ENCODE assay signal across 8 cellular contexts in the genomic region with DNA sequence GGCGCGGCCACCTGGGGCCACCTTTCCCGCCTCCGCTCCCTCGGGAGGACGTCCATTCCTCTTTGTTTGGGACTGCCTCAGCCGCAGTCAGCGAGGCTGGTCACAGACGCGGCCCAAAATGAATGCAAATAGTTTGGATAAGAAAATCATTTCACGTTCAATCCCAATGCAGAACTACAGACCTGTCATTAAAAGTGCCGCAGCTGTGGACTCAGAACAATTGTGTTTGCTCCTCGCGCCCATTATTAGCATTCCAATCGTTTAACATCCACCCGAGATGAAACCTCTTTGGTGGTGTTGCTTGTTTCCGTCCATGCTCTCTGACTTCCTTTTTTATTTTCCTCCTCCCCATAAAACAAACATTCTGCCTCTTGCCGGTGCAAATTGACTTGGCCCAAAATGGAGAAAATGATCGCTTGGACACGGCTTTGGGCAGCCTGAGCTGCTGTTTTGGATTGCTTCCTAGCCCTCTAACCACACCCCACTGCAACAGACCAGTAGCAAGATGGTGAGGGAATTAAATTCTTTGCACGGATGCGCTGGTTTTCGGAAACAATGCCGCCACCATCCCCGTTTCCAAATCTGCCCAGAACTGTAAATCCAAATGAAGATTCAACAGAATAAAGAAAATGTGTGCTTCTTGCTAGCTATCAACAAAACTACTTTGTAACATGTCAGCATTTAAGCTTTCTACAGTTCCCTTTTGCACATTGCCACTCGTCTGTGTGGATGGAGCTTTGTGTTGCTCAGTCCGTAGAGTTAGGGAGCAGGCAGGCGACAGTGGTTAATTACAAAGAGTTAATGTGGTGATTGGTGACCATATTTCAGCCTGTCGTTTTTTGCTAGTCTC. TPM values are rescaled to one million over a fixed set of nuclear protein-coding genes. Genes with fewer than 3 reads are reported as not detected.
DNase-seq lines count a peak whose midpoint lies in the region; ATAC-seq and TF ChIP-seq lines count a peak whose summit lies in the region.

No MANE protein-coding gene starts in this region.

- peak; percentile 71 for DNase-seq in M059J (ENCODE audit: low read depth)
- DNase-seq in T-cell: peak in 1 of 34 experiments; percentile 6
- DNase-seq in epidermal melanocyte (ENCODE audit: insufficient read length, low spot score): peak; percentile 57
- DNase-seq in mesenchymal stem cell: peak; percentile 75
- DNase-seq in tibial nerve (ENCODE audit: low spot score in 2 of 2): no peak
- DNase-seq in NCI-H1436 (lab: John Stamatoyannopoulos, UW): no peak

- no peak for ATAC-seq in T-cell (replicated peaks in 1 of 4)

- peak overlapping the region; percentile 88 for H4K8ac ChIP-seq in mesenchymal stem cell (ENCODE audit: low read length)

- H3K27me3 ChIP-seq in ACC112 (ENCODE audit: insufficient read depth, low read length): no peaks in the 10 kb centered on the region
- H3K27me3 ChIP-seq in mesenchymal stem cell (ENCODE audit: control insufficient read depth in 1 of 2, insufficient read depth in 1 of 2, low read length in 2 of 2): no peaks in the 10 kb centered on the region
- H3K27me3 ChIP-seq in tibial nerve: no peaks in the 10 kb centered on the region

- H3K9ac ChIP-seq in mesenchymal stem cell (ENCODE audit: low read length): peak overlapping the region; percentile 85

- H2AK5ac ChIP-seq in mesenchymal stem cell (ENCODE audit: low read length, severe bottlenecking): no peak overlapping the region

- CTCF ChIA-PET in T-cell (lab: Charles Lee): interaction anchor here in 1 of 2 donors (0.6 kb wide), 1 partner anchor 733 kb away, joined by 6 read pairs; no protein-coding TSS in a partner anchor

- peaks cover 9% of the 10 kb centered on the region for H3K79me1 ChIP-seq in mesenchymal stem cell (replicated peaks; ENCODE audit: low read length, poor library complexity, severe bottlenecking)

- POLR2A ChIA-PET in T-cell (lab: Charles Lee): interaction anchor here in 1 of 2 donors (0.6 kb wide), 1 partner anchor 954 kb away, joined by 3 read pairs; a partner anchor contains a TSS

- H2BK5ac ChIP-seq in mesenchymal stem cell (ENCODE audit: low read depth, low read length, poor library complexity, severe bottlenecking): no peak overlapping the region

- peak overlapping the region; percentile 99 for H3K4me3 ChIP-seq in ACC112 (ENCODE audit: low read depth, low read length)
- peak overlapping the region; percentile 97 for H3K4me3 ChIP-seq in GM08714 (ENCODE audit: low read length)
- peak overlapping the region; percentile 97 to 98 for H3K4me3 ChIP-seq in mesenchymal stem cell (ENCODE audit: insufficient read depth in 1 of 2, low read depth in 1 of 2, low read length in 2 of 2)
- H3K4me3 ChIP-seq in tibial nerve: peak overlapping the region; percentile 62 to 99 (median 82)

- peak overlapping the region; percentile 97 for H2BK15ac ChIP-seq in mesenchymal stem cell (ENCODE audit: low read depth, poor library complexity, severe bottlenecking)

- peak overlapping the region; percentile 95 for H2AFZ ChIP-seq in ACC112 (ENCODE audit: low read length, unreplicated experiment)
- H2AFZ ChIP-seq in mesenchymal stem cell (ENCODE audit: low read depth, low read length): peak overlapping the region; percentile 46

- 0 out of 2 replicates have a peak, but pooled peaks cover 11% of the 10 kb centered on the region for H3K36me3 ChIP-seq in ACC112 (ENCODE audit: insufficient read depth, low read length)
- H3K36me3 ChIP-seq in mesenchymal stem cell (ENCODE audit: control insufficient read depth in 1 of 2, insufficient read depth in 2 of 2, low read depth in 1 of 2, low read length in 2 of 2): peaks cover 0 to 11% of the 10 kb centered on the region in 2 experiments
- peaks cover 0 to 7% (median 0%) of the 10 kb centered on the region in 3 donors for H3K36me3 ChIP-seq in tibial nerve

- H3K4me3 Mint-ChIP-seq in T-cell: peak overlapping the region in 2 of 3 donors; percentile 85 to 96

- no peaks in the 10 kb centered on the region for H3K27me3 Mint-ChIP-seq in T-cell

- H3K23ac ChIP-seq in mesenchymal stem cell (ENCODE audit: low read length in 2 of 2): peak overlapping the region in 1 of 2 experiments; percentile 37

- H2BK12ac ChIP-seq in mesenchymal stem cell (ENCODE audit: low read length in 2 of 2): peak overlapping the region in 1 of 2 experiments; percentile 15

- H3K9me3 ChIP-seq in mesenchymal stem cell (ENCODE audit: control insufficient read depth, low read length) (no peaks in the 10 kb centered on the region), tibial nerve (no peaks in the 10 kb centered on the region)

- H3K4me1 ChIP-seq in ACC112 (ENCODE audit: control insufficient read depth, insufficient read depth, low read length, unreplicated experiment) (peaks cover 15% of the 10 kb centered on the region), mesenchymal stem cell (ENCODE audit: control insufficient read depth, insufficient read depth, low read depth, low read length) (peaks cover 1% of the 10 kb centered on the region), tibial nerve (peaks cover 0 to 26% (median 1%) of the 10 kb centered on the region in 4 donors)

- H3K27ac ChIP-seq in ACC112 (ENCODE audit: low read depth, low read length) (peak overlapping the region; percentile 27), mesenchymal stem cell (ENCODE audit: low read length, poor library complexity, severe bottlenecking) (peak overlapping the region; percentile 24), tibial nerve (peak overlapping the region; percentile 39 to 89 (median 86))

- peak overlapping the region in 1 of 2 experiments; percentile 92 for H3K18ac ChIP-seq in mesenchymal stem cell (ENCODE audit: low read depth in 1 of 2, low read length in 2 of 2)

- peak overlapping the region; percentile 52 to 73 for H3K4ac ChIP-seq in mesenchymal stem cell (ENCODE audit: low read depth in 1 of 2, low read length in 2 of 2)

- peak overlapping the region; percentile 86 for H3K4me2 ChIP-seq in mesenchymal stem cell (ENCODE audit: low read length, poor library complexity, severe bottlenecking)

- peak overlapping the region; percentile 79 for H2BK120ac ChIP-seq in mesenchymal stem cell (ENCODE audit: low read depth, low read length)

- TF ChIP-seq EP300 in tibial nerve (IDR thresholded peaks at IDR 0.05): no peak

- WGBS in mesenchymal stem cell: 1% methylated on average over 29 of the region's 29 CpGs
- WGBS in tibial nerve, 2 donors: 2 to 3% methylated on average over 28 to 29 of the region's 29 CpGs

- H3K9me3 Mint-ChIP-seq in T-cell: no peaks in the 10 kb centered on the region

- H3K4me1 Mint-ChIP-seq in T-cell: peaks cover 15 to 20% (median 19%) of the 10 kb centered on the region in 3 donors

- peak overlapping the region in 1 of 2 experiments; percentile 26 for H3K14ac ChIP-seq in mesenchymal stem cell (ENCODE audit: low read length in 2 of 2)

- H4K91ac ChIP-seq in mesenchymal stem cell (ENCODE audit: low read length): peak overlapping the region; percentile 86

- TF ChIP-seq CTCF in tibial nerve (IDR thresholded peaks at IDR 0.05): no peak

- no peak for TF ChIP-seq POLR2A in tibial nerve (IDR thresholded peaks at IDR 0.05)

- peaks cover 65% of the 10 kb centered on the region for H3K79me2 ChIP-seq in ACC112 (ENCODE audit: control insufficient read depth, insufficient read depth, low read length, unreplicated experiment)

- peak overlapping the region; percentile 49 to 91 for H3K27ac Mint-ChIP-seq in T-cell

- H3K36me3 Mint-ChIP-seq in T-cell: no peaks in the 10 kb centered on the region

RNA-seq across cellular contexts. Expression of a gene that starts 0.8 kb away (rescaled TPM):
- 12.3 and 27.9 TPM in 2 replicates for total RNA-seq in M059J (2014; rRNA removed; shearing (Covaris generic))
- 1 to 10 TPM; 1.5 to 7.6 (median 4.1) TPM for total RNA-seq in T-cell
- polyA plus RNA-seq in mesenchymal stem cell (2013, experiment 1 of 2): 19.6 TPM
- 21.0 TPM for polyA plus RNA-seq in mesenchymal stem cell (2013, experiment 2 of 2)
- total RNA-seq in tibial nerve: 10 to 100 TPM; 10.9 to 28.6 (median 19.2) TPM

RNA-seq across cellular contexts. Expression of a gene that starts 0.9 kb away (rescaled TPM):
- total RNA-seq in M059J (2014; rRNA removed; shearing (Covaris generic)): 3.3 and 5.1 TPM in 2 replicates
- total RNA-seq in T-cell (10 to 100 TPM; 28.7 to 60.1 (median 35.0) TPM), tibial nerve (10 to 100 TPM; 10.8 to 13.0 (median 11.2) TPM)
- 8.2 TPM for polyA plus RNA-seq in mesenchymal stem cell (2013, experiment 1 of 2)
- 8.2 TPM for polyA plus RNA-seq in mesenchymal stem cell (2013, experiment 2 of 2)

Comparison
In these comparisons a context has a peak if more than half of its experiments do, and no peak if none do; other contexts are left out.
1. H3K27ac ChIP-seq: peak in every context shown above with its lines; median percentile 86 in tibial nerve; 27 in ACC112; 24 in mesenchymal stem cell.
2. DNase-seq: peak in M059J (single experiment), epidermal melanocyte (single experiment) and mesenchymal stem cell (single experiment); none in tibial nerve (0 of 2) and NCI-H1436 (single experiment).
3. Peak in every context shown above with its lines, with median percentiles within 50 percentile points of each other: H3K4me3 ChIP-seq.